ENCODE assay signal across 8 cellular contexts in the genomic region with DNA sequence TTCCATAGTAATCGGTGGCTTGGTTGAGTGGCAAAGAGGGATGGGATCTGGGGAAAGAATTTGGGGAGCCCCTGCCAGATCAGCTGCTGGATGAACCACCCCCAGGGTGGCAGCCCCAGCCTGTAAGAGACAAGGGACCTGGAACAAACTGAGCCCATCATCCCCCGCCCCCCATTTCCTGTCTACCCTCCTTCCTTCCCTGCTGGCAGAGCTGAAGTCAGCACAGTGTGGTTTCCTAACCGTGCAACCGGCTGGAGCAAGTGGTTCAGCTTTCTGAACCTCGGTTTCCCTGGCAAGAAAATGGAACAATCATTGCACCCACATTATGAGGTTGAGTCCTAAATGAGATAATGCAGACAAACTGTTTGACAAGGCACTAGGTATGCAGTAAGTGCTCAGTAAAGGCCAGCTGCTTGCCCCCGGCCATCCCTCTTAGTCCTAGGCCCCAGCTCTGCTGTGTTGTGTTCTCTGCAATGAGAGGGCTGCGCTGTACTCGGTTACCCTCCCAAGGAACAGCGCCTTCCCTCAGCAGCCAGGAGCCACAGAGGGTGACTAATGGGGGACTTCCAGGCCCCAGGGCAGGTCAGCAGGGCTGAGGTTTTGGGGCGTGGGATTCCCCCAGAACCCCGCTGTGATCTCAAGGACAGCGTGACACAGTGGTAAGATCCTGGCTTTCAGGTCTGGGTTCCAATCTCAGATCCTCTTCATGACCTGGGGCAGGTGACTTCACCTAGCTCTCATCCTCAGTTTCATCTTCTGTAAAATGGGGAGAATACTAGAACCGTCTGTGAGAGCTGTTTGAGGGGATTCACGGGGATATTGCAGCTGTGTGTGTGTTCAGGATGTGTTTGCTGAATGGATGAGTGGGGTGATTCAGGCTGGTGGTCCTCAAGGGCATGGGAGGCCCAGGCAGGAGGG.
DNase-seq lines count a peak whose midpoint lies in the region; ATAC-seq lines count a peak whose summit lies in the region.

No MANE protein-coding gene starts in this region.

- DNase-seq in T-helper 1 cell (peak; percentile 56 to 78 (median 68)), HuH-7.5 (ENCODE audit: low spot score) (no peak), DMS153 (lab: John Stamatoyannopoulos, UW) (no peak), SKM-1 (lab: John Stamatoyannopoulos, UW; ENCODE audit: unreplicated experiment) (no peak)
- peak; percentile 62 for DNase-seq in activated naive CD8-positive, alpha-beta T cell treated with anti-CD3 and anti-CD28 coated beads, Interleukin-2, amount 50 U/mL, for 16 hours (ENCODE audit: low read depth, low spot score)
- DNase-seq in stimulated activated CD4-positive, alpha-beta T cell treated with anti-CD3 and anti-CD28 coated beads, Interleukin-12 subunit alpha, Interleukin-12 subunit beta, amount 100 ng/mL, for 48 hours (ENCODE audit: low read depth in 2 of 3, low spot score in 1 of 3), result peak; percentile 67 to 80 (median 80)

- ATAC-seq in GM18861 (IDR thresholded peaks at IDR 0.05; ENCODE audit: unreplicated experiment), result peak; percentile 71
- ATAC-seq in HG02981 (IDR thresholded peaks at IDR 0.05; ENCODE audit: unreplicated experiment), result peak; percentile 78

Comparison
In these comparisons a context has a peak if more than half of its experiments do, and no peak if none do; other contexts are left out.
1. DNase-seq: peak in T-helper 1 cell (5 of 5), activated naive CD8-positive, alpha-beta T cell treated with anti-CD3 and anti-CD28 coated beads, Interleukin-2, amount 50 U/mL, for 16 hours (single experiment) and stimulated activated CD4-positive, alpha-beta T cell treated with anti-CD3 and anti-CD28 coated beads, Interleukin-12 subunit alpha, Interleukin-12 subunit beta, amount 100 ng/mL, for 48 hours (3 of 3); none in HuH-7.5 (single experiment), DMS153 (single experiment) and SKM-1 (single experiment).